ENCODE assay signal across 13 cellular contexts in the genomic region with DNA sequence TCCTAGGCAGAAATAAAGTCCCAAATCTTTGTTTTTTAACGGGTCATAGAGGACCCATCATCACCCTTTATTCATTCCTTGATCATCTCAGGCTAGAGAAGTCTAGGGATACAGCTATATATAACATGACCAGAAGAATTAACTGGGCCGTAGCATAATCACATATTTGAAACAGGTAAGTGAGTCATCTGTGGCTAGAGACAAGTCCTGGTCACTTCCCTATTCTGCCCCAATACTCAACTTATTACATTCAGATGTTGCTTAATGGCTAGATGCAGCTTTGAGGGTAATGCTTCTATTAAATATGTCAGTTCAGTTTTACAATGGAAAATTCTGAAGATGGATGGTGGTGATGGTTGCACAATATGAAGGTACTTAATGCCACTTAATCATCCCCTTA.
DNase-seq lines count a peak whose midpoint lies in the region; ATAC-seq lines count a peak whose summit lies in the region.
"Had no signal": no experiment of that assay in that cellular context is flagged by ENCODE, and none has a peak within 500 bp of the region (broad histone marks: within the 10 kb centered on the region; RNA-seq: fewer than 3 reads in every experiment).

No MANE protein-coding gene starts in this region.

- H3K9me3 Mint-ChIP-seq in memory B cell, result no peaks in the 10 kb centered on the region
- H3K9me3 Mint-ChIP-seq: activated naive CD8-positive, alpha-beta T cell treated with anti-CD3 and anti-CD28 coated beads, Interleukin-2, amount 10 ng/mL, durations not matched to agents 7 days and 5 days had no signal

- H3K4me3 Mint-ChIP-seq in memory B cell, result no peak overlapping the region
- H3K4me3 Mint-ChIP-seq: activated naive CD8-positive, alpha-beta T cell treated with anti-CD3 and anti-CD28 coated beads, Interleukin-2, amount 10 ng/mL, durations not matched to agents 7 days and 5 days had no signal

- peak overlapping the region; percentile 51 for H3K27ac Mint-ChIP-seq in memory B cell
- H3K27ac Mint-ChIP-seq: activated naive CD8-positive, alpha-beta T cell treated with anti-CD3 and anti-CD28 coated beads, Interleukin-2, amount 10 ng/mL, durations not matched to agents 7 days and 5 days had no signal

- H3K27me3 Mint-ChIP-seq in memory B cell, result no peaks in the 10 kb centered on the region
- H3K27me3 Mint-ChIP-seq: activated naive CD8-positive, alpha-beta T cell treated with anti-CD3 and anti-CD28 coated beads, Interleukin-2, amount 10 ng/mL, durations not matched to agents 7 days and 5 days had no signal

- peaks cover 6% of the 10 kb centered on the region for H3K4me1 Mint-ChIP-seq in memory B cell
- H3K4me1 Mint-ChIP-seq: activated naive CD8-positive, alpha-beta T cell treated with anti-CD3 and anti-CD28 coated beads, Interleukin-2, amount 10 ng/mL, durations not matched to agents 7 days and 5 days had no signal

- H3K36me3 Mint-ChIP-seq in memory B cell, result no peaks in the 10 kb centered on the region

- ATAC-seq in HG02798 (IDR thresholded peaks at IDR 0.05; ENCODE audit: poor library complexity, unreplicated experiment), result peak; percentile 53
- peak; percentile 84 for ATAC-seq in HG03571 (IDR thresholded peaks at IDR 0.05; ENCODE audit: unreplicated experiment)
- ATAC-seq in memory B cell (ENCODE audit: low read depth), result no peak
- ATAC-seq: left cardiac atrium had no signal

- peak; percentile 11 for DNase-seq in DMS53 (lab: John Stamatoyannopoulos, UW)
- no peak for DNase-seq in DMS53 treated with DMSO at 0.1 percent for 48 hours (lab: John Stamatoyannopoulos, UW; ENCODE audit: unreplicated experiment)
- DNase-seq in memory B cell (ENCODE audit: low spot score in 2 of 2), result no peak
- no peak for DNase-seq in NCI-H446 treated with DMSO at 0.1 percent for 48 hours (lab: John Stamatoyannopoulos, UW)
- DNase-seq in activated gamma-delta T cell treated with Interleukin-2 at 50 U/mL for 16 hours, result no peak
- no peak for DNase-seq in activated T-cell treated with anti-CD3 and anti-CD28 coated beads, Interleukin-2, amount 50 U/mL, for 1 hour
- DNase-seq: activated CD4-positive, alpha-beta T cell treated with anti-CD3 and anti-CD28 coated beads, Interleukin-2, amount 50 U/mL, for 1 hour; activated naive CD8-positive, alpha-beta T cell treated with anti-CD3 and anti-CD28 coated beads, Interleukin-2, amount 10 ng/mL, durations not matched to agents 7 days and 5 days; dermis blood vessel endothelial cell; foreskin melanocyte; left cardiac atrium had no signal
